8 cellular contexts compared by ENCODE assay signal in genomic region chr20:20712474-20713243, GRCh38. TPM values are rescaled to one million over a fixed set of nuclear protein-coding genes. Genes with fewer than 3 reads are reported as not detected.
DNase-seq lines count a peak whose midpoint lies in the region; ATAC-seq and TF ChIP-seq lines count a peak whose summit lies in the region.

Gene RALGAPA2 (minus strand): TSS chr20:20712644. CDS start chr20:20712480, 164 bp downstream.

- no peaks in the 10 kb centered on the region; the same call in 2 of the 3 replicates for H3K9me3 Mint-ChIP-seq in GM23338
- peaks cover 0 to 3% (median 0%) of the 10 kb centered on the region in 7 donors for H3K9me3 Mint-ChIP-seq in naive B cell
- no peaks in the 10 kb centered on the region for H3K9me3 Mint-ChIP-seq in stimulated activated memory B cell treated with anti-CD40 and anti-IgM and Interleukin-4, amounts not matched to agents 10 μg/mL and 1 μg/mL and 100 μg/mL, for 72 hours

- peak within 1 kb of the TSS; percentile 80 for H3K9ac ChIP-seq in DND-41 (ENCODE audit: low read depth, low read length)

- H3K27ac ChIP-seq in DND-41 (ENCODE audit: low read length) (peak within 1 kb of the TSS; percentile 88), GM23338 (ENCODE audit: low read depth) (peak within 1 kb of the TSS; percentile 68; the same call in 1 of the 2 replicates)

- H3K9me2 ChIP-seq in GM23338 (ENCODE audit: insufficient read depth) = no peaks in the 10 kb centered on the region

- peaks cover 1% of the 10 kb centered on the region; the same call in 1 of the 2 replicates for H4K20me1 ChIP-seq in DND-41 (ENCODE audit: insufficient read depth, low read length)
- peaks cover 11% of the 10 kb centered on the region; the same call in 1 of the 2 replicates for H4K20me1 ChIP-seq in GM23338 (replicated peaks; ENCODE audit: insufficient read depth)

- H3K4me3 Mint-ChIP-seq in GM23338 = peak within 1 kb of the TSS; percentile 75
- H3K4me3 Mint-ChIP-seq in naive B cell = peak within 1 kb of the TSS; percentile 85 to 98 (median 96)
- H3K4me3 Mint-ChIP-seq in stimulated activated memory B cell treated with anti-CD40 and anti-IgM and Interleukin-4, amounts not matched to agents 10 μg/mL and 1 μg/mL and 100 μg/mL, for 72 hours = peak within 1 kb of the TSS; percentile 87

- H3K9me3 ChIP-seq in DND-41 (ENCODE audit: insufficient read depth, low read length, severe bottlenecking) = no peaks in the 10 kb centered on the region

- TF ChIP-seq CTCF in DND-41 (IDR thresholded peaks at IDR 0.05; ENCODE audit: borderline replicate concordance, extremely low read depth, low read length, poor library complexity, severe bottlenecking) (peak; percentile 8), GM23338 (conservative IDR thresholded peaks at IDR 0.05; ENCODE audit: low read depth in 2 of 2) (no peak)

- peaks cover 3% of the 10 kb centered on the region for H3K27me3 Mint-ChIP-seq in GM23338 (ENCODE audit: insufficient read depth, low read depth, poor library complexity)
- peaks cover 0 to 4% (median 0%) of the 10 kb centered on the region in 3 donors for H3K27me3 Mint-ChIP-seq in naive B cell
- H3K27me3 Mint-ChIP-seq in stimulated activated memory B cell treated with anti-CD40 and anti-IgM and Interleukin-4, amounts not matched to agents 10 μg/mL and 1 μg/mL and 100 μg/mL, for 72 hours = no peaks in the 10 kb centered on the region

- peak within 1 kb of the TSS; percentile 94 to 96 for H3K4me3 ChIP-seq in DND-41 (ENCODE audit: low read depth in 1 of 2, low read length in 2 of 2)
- peak within 1 kb of the TSS; percentile 76 for H3K4me3 ChIP-seq in GM23338

- H3K36me3 ChIP-seq in DND-41 (ENCODE audit: insufficient read depth, low read length) = no peaks in the 10 kb centered on the region
- no peaks in the 10 kb centered on the region for H3K36me3 ChIP-seq in GM23338 (ENCODE audit: insufficient read depth)

- H3K79me2 ChIP-seq in DND-41 (ENCODE audit: insufficient read depth, low read length) (peaks cover 23% of the 10 kb centered on the region), GM23338 (replicated peaks; ENCODE audit: insufficient read depth) (peaks cover 42% of the 10 kb centered on the region)

- no peaks in the 10 kb centered on the region for H3F3A ChIP-seq in GM23338 (replicated peaks; ENCODE audit: low read depth)

- peak; percentile 96 for DNase-seq in DND-41
- DNase-seq in GM23338 (ENCODE audit: low spot score) = peak; percentile 98
- DNase-seq in LHCN-M2 (ENCODE audit: low read depth) = peak; percentile 98
- DNase-seq in RPMI8226 = peak; percentile 97
- peak; percentile 90 to 91 for DNase-seq in activated T-helper 1 cell treated with anti-CD3 and anti-CD28 coated beads, Interleukin-2, amount 50 U/mL, for 16 hours (ENCODE audit: low read depth in 1 of 2, low spot score in 1 of 2)
- DNase-seq in fibroblast of gingiva (ENCODE audit: low read depth) = peak; percentile 99
- DNase-seq in naive B cell = peak; percentile 95

- peak; percentile 97 for ATAC-seq in DND-41 (ENCODE audit: insufficient read depth, low read depth)
- ATAC-seq in GM23338 = peak; percentile 92
- peak; percentile 94 to 96 for ATAC-seq in naive B cell (ENCODE audit: low read depth in 2 of 2)
- ATAC-seq in stimulated activated memory B cell treated with anti-CD40 and anti-IgM and Interleukin-4, amounts not matched to agents 10 μg/mL and 1 μg/mL and 100 μg/mL, for 72 hours = peak; percentile 99

- H3K27ac Mint-ChIP-seq in GM23338 (peak within 1 kb of the TSS; percentile 91), naive B cell (peak within 1 kb of the TSS; percentile 90 to 97 (median 96))
- peak within 1 kb of the TSS; percentile 89 for H3K27ac Mint-ChIP-seq in stimulated activated memory B cell treated with anti-CD40 and anti-IgM and Interleukin-4, amounts not matched to agents 10 μg/mL and 1 μg/mL and 100 μg/mL, for 72 hours

- H3K4me2 ChIP-seq in DND-41 (ENCODE audit: insufficient read depth, low read length) (peak within 1 kb of the TSS; percentile 93), GM23338 (peak within 1 kb of the TSS; percentile 89)

- no peaks in the 10 kb centered on the region for H3K36me3 Mint-ChIP-seq in GM23338 (ENCODE audit: low read depth)
- peaks cover 0 to 3% of the 10 kb centered on the region in 2 donors for H3K36me3 Mint-ChIP-seq in naive B cell
- H3K36me3 Mint-ChIP-seq in stimulated activated memory B cell treated with anti-CD40 and anti-IgM and Interleukin-4, amounts not matched to agents 10 μg/mL and 1 μg/mL and 100 μg/mL, for 72 hours = no peaks in the 10 kb centered on the region

- H3K4me1 ChIP-seq in DND-41 (ENCODE audit: insufficient read depth, low read length) (peaks cover 30% of the 10 kb centered on the region), GM23338 (ENCODE audit: insufficient read depth) (peaks cover 9% of the 10 kb centered on the region)

- peaks cover 17% of the 10 kb centered on the region for H3K4me1 Mint-ChIP-seq in GM23338
- peaks cover 21 to 30% (median 26%) of the 10 kb centered on the region in 3 donors for H3K4me1 Mint-ChIP-seq in naive B cell
- H3K4me1 Mint-ChIP-seq in stimulated activated memory B cell treated with anti-CD40 and anti-IgM and Interleukin-4, amounts not matched to agents 10 μg/mL and 1 μg/mL and 100 μg/mL, for 72 hours = peaks cover 29% of the 10 kb centered on the region

- H2AFZ ChIP-seq in DND-41 (ENCODE audit: low read depth, low read length) (peak within 1 kb of the TSS; percentile 97), GM23338 (peak within 1 kb of the TSS; percentile 87)

- no peaks in the 10 kb centered on the region for H3K27me3 ChIP-seq in DND-41 (ENCODE audit: insufficient read depth, low read length, poor library complexity)
- H3K27me3 ChIP-seq in GM23338 (ENCODE audit: insufficient read depth) = no peaks in the 10 kb centered on the region

TF ChIP-seq in GM23338, 12 proteins besides CTCF, POLR2A, EP300 and RAD21 (continues in another document):
- TF ChIP-seq ETS1 (IDR thresholded peaks at IDR 0.05) (peak; percentile 97), POLR2AphosphoS5 (IDR thresholded peaks at IDR 0.05; ENCODE audit: low read depth) (peak; percentile 64), CREB1 (CRISPR knock-in tag; IDR thresholded peaks at IDR 0.05; ENCODE audit: low read depth) (peak; percentile 67), STAT1 (IDR thresholded peaks at IDR 0.05; ENCODE audit: unreplicated experiment) (no peak), REST (IDR thresholded peaks at IDR 0.05; ENCODE audit: unreplicated experiment) (no peak), JUNB (IDR thresholded peaks at IDR 0.05; ENCODE audit: unreplicated experiment) (no peak), NANOG (IDR thresholded peaks at IDR 0.05; ENCODE audit: borderline replicate concordance) (no peak), ZNF114 (CRISPR knock-in tag; IDR thresholded peaks at IDR 0.05) (no peak), EZH2 (IDR thresholded peaks at IDR 0.05; ENCODE audit: low read depth, unreplicated experiment) (no peak)

RNA-seq across cellular contexts. Expression of gene RALGAPA2, which starts in this region (rescaled TPM):
- total RNA-seq in GM23338 (2014; rRNA removed; shearing (Covaris generic)) = 35.3 and 43.4 TPM in 2 replicates
- polyA plus RNA-seq in GM23338 (2016; fragmentation: Nextera tagmentation; extraction: Ambion mirVana) = 7.8 and 13.1 TPM in 2 replicates
- 8.7 and 10.0 TPM in 2 replicates for total RNA-seq in LHCN-M2 (2014; rRNA removed)
- 1.7 TPM for polyA plus RNA-seq in LHCN-M2 (2012)
- polyA plus RNA-seq in naive B cell (ENCODE audit: low read depth in 6 of 6) = 1 to 10 TPM; 3.6 to 7.3 (median 5.5) TPM

Comparison
In these comparisons a context has a peak if more than half of its experiments do, and no peak if none do; other contexts are left out.
1. Peak in every context shown above with its lines: DNase-seq, ATAC-seq, H3K4me3 ChIP-seq and H3K27ac ChIP-seq.